Comparison of ENCODE assay signal across 13 cellular contexts in genomic region chr7:70571403-70571911, GRCh38.
DNase-seq lines count a peak whose midpoint lies in the region; ATAC-seq and TF ChIP-seq lines count a peak whose summit lies in the region.
"Had no signal": no experiment of that assay in that cellular context is flagged by ENCODE, and none has a peak within 500 bp of the region (broad histone marks: within the 10 kb centered on the region; RNA-seq: fewer than 3 reads in every experiment).

No MANE protein-coding gene starts in this region.

- POLR2A ChIA-PET in AG04450 (lab: Yijun Ruan, JAX) (no interaction called here), IMR-90 (lab: Charles Lee; ENCODE audit: unreplicated experiment) (no interaction called here)
- POLR2A ChIA-PET in CD8-positive, alpha-beta memory T cell (lab: Charles Lee), result no interaction called here

- H3K36me3 Mint-ChIP-seq in activated T-cell treated with anti-CD3 and anti-CD28 coated beads, Interleukin-2, amount 50 U/mL, for 4 hours (ENCODE audit: insufficient read depth), result no peaks in the 10 kb centered on the region
- no peaks in the 10 kb centered on the region for H3K36me3 Mint-ChIP-seq in CD8-positive, alpha-beta memory T cell
- H3K36me3 Mint-ChIP-seq: activated naive CD8-positive, alpha-beta T cell; CD14-positive monocyte had no signal

- H3K4ac ChIP-seq in IMR-90 (ENCODE audit: low read depth, low read length), result no peak overlapping the region

- H4K20me1 ChIP-seq in IMR-90 (ENCODE audit: insufficient read depth, low read length), result no peaks in the 10 kb centered on the region

- H4K8ac ChIP-seq in IMR-90 (ENCODE audit: low read depth in 2 of 2, low read length in 2 of 2), result no peak overlapping the region

- no peak overlapping the region for H4K5ac ChIP-seq in IMR-90 (ENCODE audit: low read depth, low read length)

- CTCF ChIA-PET in AG04450 (lab: Charles Lee) (no interaction called here), IMR-90 (lab: Yijun Ruan, JAX) (no interaction called here)
- CTCF ChIA-PET in CD8-positive, alpha-beta memory T cell (lab: Charles Lee), result interaction anchor here (1.3 kb wide), 1 partner anchor 11 kb away, joined by 3 read pairs; no protein-coding TSS in a partner anchor

- H3K4me3 ChIP-seq in AG04450 (ENCODE audit: low read depth, low read length), result no peak overlapping the region
- no peak overlapping the region for H3K4me3 ChIP-seq in IMR-90 (ENCODE audit: insufficient read depth, low read depth, low read length)
- H3K4me3 ChIP-seq in colonic mucosa, result no peak overlapping the region
- H3K4me3 ChIP-seq in mesodermal cell (ENCODE audit: extremely low read depth, insufficient read depth, low read length, poor library complexity, severe bottlenecking), result no peak overlapping the region
- H3K4me3 ChIP-seq in CD8-positive, alpha-beta memory T cell (ENCODE audit: low read length), result no peak overlapping the region
- H3K4me3 ChIP-seq: dorsolateral prefrontal cortex had no signal

- peak; percentile 42 for ATAC-seq in IMR-90 (ENCODE audit: low read depth)
- no peak for ATAC-seq in activated T-cell treated with anti-CD3 and anti-CD28 coated beads, Interleukin-2, amount 50 U/mL, for 4 hours
- no peak for ATAC-seq in GM19324 (IDR thresholded peaks at IDR 0.05; ENCODE audit: low FRiP score, unreplicated experiment)

- no peak for TF ChIP-seq CTCF in AG04450 (IDR thresholded peaks at IDR 0.05; ENCODE audit: low read depth, low read length)
- TF ChIP-seq CTCF in IMR-90 (conservative IDR thresholded peaks at IDR 0.05; ENCODE audit: low read depth, low read length), result no peak
- no peak for TF ChIP-seq CTCF in colonic mucosa (IDR thresholded peaks at IDR 0.05)

- no peak overlapping the region for H3K56ac ChIP-seq in IMR-90 (ENCODE audit: extremely low read depth, insufficient read depth, low read length)

- no peaks in the 10 kb centered on the region for H3K9me1 ChIP-seq in IMR-90 (ENCODE audit: insufficient read depth, low read length)

- H3K18ac ChIP-seq in IMR-90 (ENCODE audit: low read depth, low read length), result no peak overlapping the region

- H3K4me1 ChIP-seq in IMR-90 (ENCODE audit: control insufficient read depth, insufficient read depth, low read length) (no peaks in the 10 kb centered on the region), colonic mucosa (no peaks in the 10 kb centered on the region), mesodermal cell (ENCODE audit: control insufficient read depth, insufficient read depth, low read length, poor library complexity, severe bottlenecking) (peaks cover 35% of the 10 kb centered on the region)
- H3K4me1 ChIP-seq in CD8-positive, alpha-beta memory T cell (ENCODE audit: insufficient read depth, low read length), result no peaks in the 10 kb centered on the region

- no peak overlapping the region for H3K14ac ChIP-seq in IMR-90 (replicated peaks; ENCODE audit: low read depth, low read length)

- no peak overlapping the region for H2AK9ac ChIP-seq in IMR-90 (replicated peaks; ENCODE audit: low read depth, low read length, poor library complexity)

- no peak overlapping the region for H2AFZ ChIP-seq in IMR-90 (replicated peaks; ENCODE audit: low read length, poor library complexity)

- H3K27ac ChIP-seq in AG04450 (ENCODE audit: low read depth, low read length) (no peak overlapping the region), IMR-90 (ENCODE audit: insufficient read depth, low read length) (no peak overlapping the region), colonic mucosa (peak overlapping the region; percentile 75), mesodermal cell (ENCODE audit: low read depth, low read length, severe bottlenecking) (peak overlapping the region; percentile 26)
- no peak overlapping the region for H3K27ac ChIP-seq in CD8-positive, alpha-beta memory T cell (ENCODE audit: low read depth, low read length)
- H3K27ac ChIP-seq: dorsolateral prefrontal cortex had no signal

- H3K9me3 Mint-ChIP-seq in activated T-cell treated with anti-CD3 and anti-CD28 coated beads, Interleukin-2, amount 50 U/mL, for 4 hours, result no peaks in the 10 kb centered on the region
- H3K9me3 Mint-ChIP-seq in CD8-positive, alpha-beta memory T cell, result no peaks in the 10 kb centered on the region

- H3K36me3 ChIP-seq in IMR-90 (ENCODE audit: control insufficient read depth, insufficient read depth, low read length), result no peaks in the 10 kb centered on the region
- H3K36me3 ChIP-seq in colonic mucosa, result no peaks in the 10 kb centered on the region
- H3K36me3 ChIP-seq in mesodermal cell (ENCODE audit: control insufficient read depth, insufficient read depth, low read length), result no peaks in the 10 kb centered on the region
- no peaks in the 10 kb centered on the region for H3K36me3 ChIP-seq in CD8-positive, alpha-beta memory T cell (ENCODE audit: insufficient read depth, low read length)

- H3K27ac Mint-ChIP-seq in CD8-positive, alpha-beta memory T cell, result no peak overlapping the region
- H3K27ac Mint-ChIP-seq: activated naive CD8-positive, alpha-beta T cell had no signal

- no peak overlapping the region for H3K23ac ChIP-seq in IMR-90 (ENCODE audit: low read depth, low read length)

- H2BK120ac ChIP-seq in IMR-90 (ENCODE audit: low read depth, low read length), result no peak overlapping the region

- no peak overlapping the region for H2BK15ac ChIP-seq in IMR-90 (ENCODE audit: low read depth, low read length)

- no peaks in the 10 kb centered on the region for H3K27me3 Mint-ChIP-seq in activated T-cell treated with anti-CD3 and anti-CD28 coated beads, Interleukin-2, amount 50 U/mL, for 4 hours (ENCODE audit: low read depth)
- H3K27me3 Mint-ChIP-seq in CD8-positive, alpha-beta memory T cell, result peaks cover 0 to 1% of the 10 kb centered on the region in 2 donors
- H3K27me3 Mint-ChIP-seq: activated naive CD8-positive, alpha-beta T cell had no signal

- no peak for TF ChIP-seq RAD21 in IMR-90 (IDR thresholded peaks at IDR 0.05; ENCODE audit: low read length)

- H3K4me1 Mint-ChIP-seq in activated T-cell treated with anti-CD3 and anti-CD28 coated beads, Interleukin-2, amount 50 U/mL, for 4 hours (ENCODE audit: low read depth), result no peaks in the 10 kb centered on the region
- no peaks in the 10 kb centered on the region for H3K4me1 Mint-ChIP-seq in CD8-positive, alpha-beta memory T cell
- H3K4me1 Mint-ChIP-seq: CD14-positive monocyte had no signal

- TF ChIP-seq POLR2A in IMR-90 (IDR thresholded peaks at IDR 0.05; ENCODE audit: low read depth, low read length), result no peak

- in situ Hi-C loops in IMR-90 (cut with MboI; ENCODE audit: low sequenced_read_pairs) (no loop called here), G401 (cut with HindIII; ENCODE audit: low sequenced_read_pairs) (no loop called here)

- H3K27me3 ChIP-seq in AG04450 (ENCODE audit: control insufficient read depth, insufficient read depth, low read length) (peaks cover 2% of the 10 kb centered on the region), IMR-90 (ENCODE audit: control insufficient read depth, insufficient read depth, low read length) (no peaks in the 10 kb centered on the region), colonic mucosa (no peaks in the 10 kb centered on the region)
- H3K27me3 ChIP-seq in CD8-positive, alpha-beta memory T cell (ENCODE audit: insufficient read depth, low read length, poor library complexity, severe bottlenecking), result no peaks in the 10 kb centered on the region
- H3K27me3 ChIP-seq: dorsolateral prefrontal cortex had no signal

- H3K9ac ChIP-seq in IMR-90 (ENCODE audit: low read depth, low read length), result no peak overlapping the region
- peak overlapping the region in 1 of 2 donors; percentile 27 for H3K9ac ChIP-seq in colonic mucosa (ENCODE audit: low read depth in 2 of 2, low read length in 2 of 2)

- H3K4me2 ChIP-seq in IMR-90 (ENCODE audit: low read depth, low read length), result no peak overlapping the region

- dilution Hi-C loops in IMR-90 (cut with HindIII; ENCODE audit: low sequenced_read_pairs, unreplicated experiment), result no loop called here

- no peak overlapping the region for H2BK5ac ChIP-seq in IMR-90 (ENCODE audit: low read depth, low read length, poor library complexity, severe bottlenecking)

- no peak overlapping the region for H2AK5ac ChIP-seq in IMR-90 (ENCODE audit: low read depth, low read length)

- H2BK20ac ChIP-seq in IMR-90 (ENCODE audit: low read depth, low read length), result no peak overlapping the region

- BruUV-seq in IMR-90 (replicated peaks; lab: Mats Ljungman, UMichigan), result no TSS peak

- WGBS in IMR-90 (ENCODE audit: extremely low coverage in 2 of 2, insufficient read length in 1 of 2), 2 experiments, result no CpG with 5 or more reads among the region's 3 CpGs
- WGBS in mesodermal cell (ENCODE audit: insufficient coverage in 2 of 2), 2 experiments, result 83 to 87% methylated on average over 2 to 3 of the region's 3 CpGs

- H3K9me3 ChIP-seq in AG04450 (ENCODE audit: control insufficient read depth, insufficient read depth, low read length), result no peaks in the 10 kb centered on the region
- H3K9me3 ChIP-seq in IMR-90 (ENCODE audit: control insufficient read depth, insufficient read depth, low read length), result no peaks in the 10 kb centered on the region
- no peaks in the 10 kb centered on the region for H3K9me3 ChIP-seq in colonic mucosa
- no peaks in the 10 kb centered on the region for H3K9me3 ChIP-seq in mesodermal cell (ENCODE audit: control insufficient read depth, low read length)
- H3K9me3 ChIP-seq in CD8-positive, alpha-beta memory T cell (ENCODE audit: low read length), result no peaks in the 10 kb centered on the region

- H3K79me1 ChIP-seq in IMR-90 (ENCODE audit: low read depth in 1 of 2, low read length in 2 of 2), result no peaks in the 10 kb centered on the region

- intact Hi-C loops in IMR-90 (cut with micrococcal nuclease) (no loop called here), colonic mucosa (cut with DNase I) (no loop called here)

- no peak overlapping the region for H3K4me3 Mint-ChIP-seq in activated T-cell treated with anti-CD3 and anti-CD28 coated beads, Interleukin-2, amount 50 U/mL, for 4 hours
- H3K4me3 Mint-ChIP-seq in CD8-positive, alpha-beta memory T cell, result no peak overlapping the region
- H3K4me3 Mint-ChIP-seq: activated naive CD8-positive, alpha-beta T cell; CD14-positive monocyte had no signal

- no peak overlapping the region for H4K91ac ChIP-seq in IMR-90 (ENCODE audit: insufficient read depth, low read depth, low read length)

- DNase-seq in AG04450 (ENCODE audit: low read depth, low spot score) (peak; percentile 24), IMR-90 (peak; percentile 36), colonic mucosa (peak; percentile 72), G401 (ENCODE audit: low spot score) (no peak)
- DNase-seq in activated T-cell treated with anti-CD3 and anti-CD28 coated beads, Interleukin-2, amount 50 U/mL, for 4 hours, result no peak
- no peak for DNase-seq in CD8-positive, alpha-beta memory T cell
- DNase-seq: hippocampal formation, NCI-H2081 treated with DMSO at 0.1 percent for 48 hours had no signal

TF ChIP-seq in IMR-90, 13 proteins besides CTCF, POLR2A, EP300 and RAD21 (continues in another document):
- no peak for TF ChIP-seq RFX5 (IDR thresholded peaks at IDR 0.05; ENCODE audit: low read depth, low read length)
- TF ChIP-seq MAFK (IDR thresholded peaks at IDR 0.05; ENCODE audit: low read depth, low read length), result no peak
- no peak for TF ChIP-seq BHLHE40 (IDR thresholded peaks at IDR 0.05; ENCODE audit: low read depth, low read length)

Comparison
In these comparisons a context has a peak if more than half of its experiments do, and no peak if none do; other contexts are left out.
1. DNase-seq: peak in AG04450 (single experiment), IMR-90 (single experiment) and colonic mucosa (single experiment); none in activated T-cell treated with anti-CD3 and anti-CD28 coated beads, Interleukin-2, amount 50 U/mL, for 4 hours (single experiment), G401 (single experiment) and CD8-positive, alpha-beta memory T cell (0 of 5).
2. H3K27ac ChIP-seq: peak in colonic mucosa (single experiment) and mesodermal cell (single experiment); none in AG04450 (single experiment), IMR-90 (single experiment) and CD8-positive, alpha-beta memory T cell (single experiment).